In genomic region chr7:29609162-29610030, GRCh38 we compare ENCODE assay signal across 1 cellular context.
TF ChIP-seq lines count a peak whose summit lies in the region.

No MANE protein-coding gene starts in this region.

TF ChIP-seq in WTC11, 78 proteins besides CTCF, POLR2A, EP300 and RAD21 (continued from another document):
- TF ChIP-seq PREB (CRISPR knock-in tag; IDR thresholded peaks at IDR 0.05; ENCODE audit: borderline replicate concordance) (no peak), ETV6 (CRISPR knock-in tag; IDR thresholded peaks at IDR 0.05) (no peak), ZNF671 (CRISPR knock-in tag; IDR thresholded peaks at IDR 0.05) (no peak), JUN (CRISPR knock-in tag; IDR thresholded peaks at IDR 0.05) (no peak), GABPB1 (CRISPR knock-in tag; IDR thresholded peaks at IDR 0.05) (no peak), ZNF138 (CRISPR knock-in tag; conservative IDR thresholded peaks at IDR 0.05) (no peak), ZNF219 (CRISPR knock-in tag; IDR thresholded peaks at IDR 0.05; ENCODE audit: borderline replicate concordance) (no peak), TEAD1 (CRISPR knock-in tag; IDR thresholded peaks at IDR 0.05) (no peak), ZNF396 (CRISPR knock-in tag; IDR thresholded peaks at IDR 0.05; ENCODE audit: borderline replicate concordance) (0 out of 2 replicates have a peak, but pooled peaks have one; percentile 52), ZNF423 (CRISPR knock-in tag; IDR thresholded peaks at IDR 0.05) (no peak), RELA (CRISPR knock-in tag; IDR thresholded peaks at IDR 0.05; ENCODE audit: borderline replicate concordance) (no peak), TCF7 (CRISPR knock-in tag; IDR thresholded peaks at IDR 0.05; ENCODE audit: low read depth) (no peak), ZNF425 (CRISPR knock-in tag; conservative IDR thresholded peaks at IDR 0.05) (no peak), SMAD4 (CRISPR knock-in tag; IDR thresholded peaks at IDR 0.05) (no peak), CREM (CRISPR knock-in tag; IDR thresholded peaks at IDR 0.05) (no peak), NFE2L1 (CRISPR knock-in tag; IDR thresholded peaks at IDR 0.05) (peak; percentile 32; the same call in 1 of the 2 replicates), NFATC4 (CRISPR knock-in tag; IDR thresholded peaks at IDR 0.05) (no peak), AR (CRISPR knock-in tag; IDR thresholded peaks at IDR 0.05) (no peak), MYBL2 (CRISPR knock-in tag; IDR thresholded peaks at IDR 0.05) (no peak), IRF2 (CRISPR knock-in tag; IDR thresholded peaks at IDR 0.05; ENCODE audit: borderline replicate concordance, low read depth) (no peak), FOXK1 (CRISPR knock-in tag; IDR thresholded peaks at IDR 0.05) (0 out of 2 replicates have a peak, but pooled peaks have one; percentile 27), ATF3 (CRISPR knock-in tag; conservative IDR thresholded peaks at IDR 0.05) (no peak)
- TF ChIP-seq, protein P1, sequence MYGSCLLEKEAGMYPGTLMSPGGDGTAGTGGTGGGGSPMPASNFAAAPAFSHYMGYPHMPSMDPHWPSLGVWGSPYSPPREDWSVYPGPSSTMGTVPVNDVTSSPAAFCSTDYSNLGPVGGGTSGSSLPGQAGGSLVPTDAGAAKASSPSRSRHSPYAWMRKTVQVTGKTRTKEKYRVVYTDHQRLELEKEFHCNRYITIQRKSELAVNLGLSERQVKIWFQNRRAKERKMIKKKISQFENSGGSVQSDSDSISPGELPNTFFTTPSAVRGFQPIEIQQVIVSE (CRISPR knock-in tag; IDR thresholded peaks at IDR 0.05; ENCODE audit: borderline replicate concordance), result no peak
- TF ChIP-seq, protein P2, sequence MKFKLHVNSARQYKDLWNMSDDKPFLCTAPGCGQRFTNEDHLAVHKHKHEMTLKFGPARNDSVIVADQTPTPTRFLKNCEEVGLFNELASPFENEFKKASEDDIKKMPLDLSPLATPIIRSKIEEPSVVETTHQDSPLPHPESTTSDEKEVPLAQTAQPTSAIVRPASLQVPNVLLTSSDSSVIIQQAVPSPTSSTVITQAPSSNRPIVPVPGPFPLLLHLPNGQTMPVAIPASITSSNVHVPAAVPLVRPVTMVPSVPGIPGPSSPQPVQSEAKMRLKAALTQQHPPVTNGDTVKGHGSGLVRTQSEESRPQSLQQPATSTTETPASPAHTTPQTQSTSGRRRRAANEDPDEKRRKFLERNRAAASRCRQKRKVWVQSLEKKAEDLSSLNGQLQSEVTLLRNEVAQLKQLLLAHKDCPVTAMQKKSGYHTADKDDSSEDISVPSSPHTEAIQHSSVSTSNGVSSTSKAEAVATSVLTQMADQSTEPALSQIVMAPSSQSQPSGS (CRISPR knock-in tag; IDR thresholded peaks at IDR 0.05; ENCODE audit: borderline replicate concordance, low read depth), result no peak
- TF ChIP-seq, protein P3, sequence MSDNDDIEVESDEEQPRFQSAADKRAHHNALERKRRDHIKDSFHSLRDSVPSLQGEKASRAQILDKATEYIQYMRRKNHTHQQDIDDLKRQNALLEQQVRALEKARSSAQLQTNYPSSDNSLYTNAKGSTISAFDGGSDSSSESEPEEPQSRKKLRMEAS (CRISPR knock-in tag; IDR thresholded peaks at IDR 0.05), result peak; percentile 78
- TF ChIP-seq, protein P4, sequence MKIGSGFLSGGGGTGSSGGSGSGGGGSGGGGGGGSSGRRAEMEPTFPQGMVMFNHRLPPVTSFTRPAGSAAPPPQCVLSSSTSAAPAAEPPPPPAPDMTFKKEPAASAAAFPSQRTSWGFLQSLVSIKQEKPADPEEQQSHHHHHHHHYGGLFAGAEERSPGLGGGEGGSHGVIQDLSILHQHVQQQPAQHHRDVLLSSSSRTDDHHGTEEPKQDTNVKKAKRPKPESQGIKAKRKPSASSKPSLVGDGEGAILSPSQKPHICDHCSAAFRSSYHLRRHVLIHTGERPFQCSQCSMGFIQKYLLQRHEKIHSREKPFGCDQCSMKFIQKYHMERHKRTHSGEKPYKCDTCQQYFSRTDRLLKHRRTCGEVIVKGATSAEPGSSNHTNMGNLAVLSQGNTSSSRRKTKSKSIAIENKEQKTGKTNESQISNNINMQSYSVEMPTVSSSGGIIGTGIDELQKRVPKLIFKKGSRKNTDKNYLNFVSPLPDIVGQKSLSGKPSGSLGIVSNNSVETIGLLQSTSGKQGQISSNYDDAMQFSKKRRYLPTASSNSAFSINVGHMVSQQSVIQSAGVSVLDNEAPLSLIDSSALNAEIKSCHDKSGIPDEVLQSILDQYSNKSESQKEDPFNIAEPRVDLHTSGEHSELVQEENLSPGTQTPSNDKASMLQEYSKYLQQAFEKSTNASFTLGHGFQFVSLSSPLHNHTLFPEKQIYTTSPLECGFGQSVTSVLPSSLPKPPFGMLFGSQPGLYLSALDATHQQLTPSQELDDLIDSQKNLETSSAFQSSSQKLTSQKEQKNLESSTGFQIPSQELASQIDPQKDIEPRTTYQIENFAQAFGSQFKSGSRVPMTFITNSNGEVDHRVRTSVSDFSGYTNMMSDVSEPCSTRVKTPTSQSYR (CRISPR knock-in tag; IDR thresholded peaks at IDR 0.05), result no peak
- TF ChIP-seq, protein P5, sequence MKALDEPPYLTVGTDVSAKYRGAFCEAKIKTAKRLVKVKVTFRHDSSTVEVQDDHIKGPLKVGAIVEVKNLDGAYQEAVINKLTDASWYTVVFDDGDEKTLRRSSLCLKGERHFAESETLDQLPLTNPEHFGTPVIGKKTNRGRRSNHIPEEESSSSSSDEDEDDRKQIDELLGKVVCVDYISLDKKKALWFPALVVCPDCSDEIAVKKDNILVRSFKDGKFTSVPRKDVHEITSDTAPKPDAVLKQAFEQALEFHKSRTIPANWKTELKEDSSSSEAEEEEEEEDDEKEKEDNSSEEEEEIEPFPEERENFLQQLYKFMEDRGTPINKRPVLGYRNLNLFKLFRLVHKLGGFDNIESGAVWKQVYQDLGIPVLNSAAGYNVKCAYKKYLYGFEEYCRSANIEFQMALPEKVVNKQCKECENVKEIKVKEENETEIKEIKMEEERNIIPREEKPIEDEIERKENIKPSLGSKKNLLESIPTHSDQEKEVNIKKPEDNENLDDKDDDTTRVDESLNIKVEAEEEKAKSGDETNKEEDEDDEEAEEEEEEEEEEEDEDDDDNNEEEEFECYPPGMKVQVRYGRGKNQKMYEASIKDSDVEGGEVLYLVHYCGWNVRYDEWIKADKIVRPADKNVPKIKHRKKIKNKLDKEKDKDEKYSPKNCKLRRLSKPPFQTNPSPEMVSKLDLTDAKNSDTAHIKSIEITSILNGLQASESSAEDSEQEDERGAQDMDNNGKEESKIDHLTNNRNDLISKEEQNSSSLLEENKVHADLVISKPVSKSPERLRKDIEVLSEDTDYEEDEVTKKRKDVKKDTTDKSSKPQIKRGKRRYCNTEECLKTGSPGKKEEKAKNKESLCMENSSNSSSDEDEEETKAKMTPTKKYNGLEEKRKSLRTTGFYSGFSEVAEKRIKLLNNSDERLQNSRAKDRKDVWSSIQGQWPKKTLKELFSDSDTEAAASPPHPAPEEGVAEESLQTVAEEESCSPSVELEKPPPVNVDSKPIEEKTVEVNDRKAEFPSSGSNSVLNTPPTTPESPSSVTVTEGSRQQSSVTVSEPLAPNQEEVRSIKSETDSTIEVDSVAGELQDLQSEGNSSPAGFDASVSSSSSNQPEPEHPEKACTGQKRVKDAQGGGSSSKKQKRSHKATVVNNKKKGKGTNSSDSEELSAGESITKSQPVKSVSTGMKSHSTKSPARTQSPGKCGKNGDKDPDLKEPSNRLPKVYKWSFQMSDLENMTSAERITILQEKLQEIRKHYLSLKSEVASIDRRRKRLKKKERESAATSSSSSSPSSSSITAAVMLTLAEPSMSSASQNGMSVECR (CRISPR knock-in tag; IDR thresholded peaks at IDR 0.05; ENCODE audit: borderline replicate concordance), result 0 out of 2 replicates have a peak, but pooled peaks have one; percentile 25
